Comparison of ENCODE assay signal across 28 cellular contexts in the genomic region with DNA sequence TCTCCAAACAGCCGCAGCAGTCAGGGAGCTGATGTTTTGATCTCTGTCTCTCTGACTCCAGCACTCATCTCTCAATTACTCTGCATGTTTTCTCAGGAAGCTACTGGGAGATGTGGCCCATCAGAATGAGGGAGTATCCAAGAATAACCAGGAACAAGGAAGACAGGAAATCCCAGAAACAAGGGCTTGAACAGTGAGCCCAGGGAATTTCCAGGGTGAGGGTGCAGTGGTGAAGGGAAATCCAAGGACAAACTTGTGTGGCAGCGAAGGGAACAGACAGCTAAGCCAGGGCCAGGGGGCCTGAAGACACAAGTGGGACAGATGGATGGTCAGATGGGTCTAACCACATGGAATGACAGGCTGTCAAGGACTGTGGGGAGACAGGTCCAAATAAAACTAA.
A peak's percentile ranks its signal among the peaks of the same experiment; 100 is the strongest.
DNase-seq lines count a peak whose midpoint lies in the region; ATAC-seq, FAIRE-seq and TF ChIP-seq lines count a peak whose summit lies in the region.
"Had no signal": no experiment of that assay in that cellular context is flagged by ENCODE, and none has a peak within 500 bp of the region (broad histone marks: within the 10 kb centered on the region; RNA-seq: fewer than 3 reads in every experiment).

No MANE protein-coding gene starts in this region.

- H3K4me1 ChIP-seq in parathyroid adenoma: peaks cover 13% of the 10 kb centered on the region
- H3K4me1 ChIP-seq: esophagus squamous epithelium had no signal

- H3K4me2 ChIP-seq in parathyroid adenoma (ENCODE audit: low read length): no peak overlapping the region

- peak; percentile 7 for DNase-seq in DMS 273 (lab: John Stamatoyannopoulos, UW; ENCODE audit: unreplicated experiment)
- DNase-seq in DMS 273 treated with DMSO at 0.1 percent for 48 hours (lab: John Stamatoyannopoulos, UW): no peak
- DNase-seq in bronchial epithelial cell (ENCODE audit: low read depth): peak; percentile 59
- peak; percentile 41 for DNase-seq in kidney glomerular epithelial cell (lab: John Stamatoyannopoulos, UW)
- no peak for DNase-seq in NCI-H1694 treated with DMSO at 0.1 percent for 48 hours (lab: John Stamatoyannopoulos, UW)
- DNase-seq: activated CD4-positive, alpha-beta memory T cell treated with anti-CD3 and anti-CD28 coated beads for 36 hours; activated gamma-delta T cell treated with Interleukin-2 at 50 U/mL for 16 hours; activated T-cell treated with anti-CD3 and anti-CD28 coated beads for 4 hours; amygdala; central memory CD4-positive, alpha-beta T cell; COR-L47; effector CD4-positive, alpha-beta T cell; esophagus squamous epithelium; glutamatergic neuron; GM23248; KBM-7; left ventricle myocardium superior; NCI-H2081 treated with DMSO at 0.1 percent for 48 hours; NCI-H524 treated with DMSO at 0.1 percent for 48 hours; occipital lobe; stimulated activated CD4-positive, alpha-beta T cell treated with anti-CD3 and anti-CD28 coated beads, Interleukin-12 subunit alpha, Interleukin-12 subunit beta, amount 100 ng/mL, for 4 hours; stimulated activated CD8-positive, alpha-beta memory T cell treated with anti-CD3 and anti-CD28 coated beads, Interleukin-4, amount 100 ng/mL, for 48 hours had no signal

- ATAC-seq in HG03571 (IDR thresholded peaks at IDR 0.05; ENCODE audit: unreplicated experiment) (no peak), GM21447 (IDR thresholded peaks at IDR 0.05; ENCODE audit: unreplicated experiment) (no peak)
- ATAC-seq: left ventricle myocardium superior, SK-N-SH treated with all-trans-retinoic acid at 6 μM for 48 hours, WTC11 had no signal

- no peaks in the 10 kb centered on the region for H3K27me3 ChIP-seq in bronchial epithelial cell (ENCODE audit: control insufficient read depth, insufficient read depth, low read length)
- H3K27me3 ChIP-seq in parathyroid adenoma (ENCODE audit: control insufficient read depth, insufficient read depth, low read length): no peaks in the 10 kb centered on the region
- H3K27me3 ChIP-seq: esophagus squamous epithelium had no signal

- TF ChIP-seq CTCF in bronchial epithelial cell (IDR thresholded peaks at IDR 0.05; ENCODE audit: insufficient read depth, low read length, severe bottlenecking): no peak
- TF ChIP-seq CTCF in parathyroid adenoma (IDR thresholded peaks at IDR 0.05): no peak

- no peak for FAIRE-seq in bronchial epithelial cell (lab: Jason Lieb, UNC)

- H3K4me3 ChIP-seq in bronchial epithelial cell (ENCODE audit: low read depth, low read length) (no peak overlapping the region), parathyroid adenoma (ENCODE audit: low read depth, low read length) (no peak overlapping the region)
- H3K4me3 ChIP-seq: esophagus squamous epithelium, GM23248 had no signal

- H3K27ac ChIP-seq in parathyroid adenoma: peak overlapping the region; percentile 84
- H3K27ac ChIP-seq: 22Rv1, esophagus squamous epithelium, GM23248 had no signal

- no peaks in the 10 kb centered on the region for H3K79me2 ChIP-seq in parathyroid adenoma

- H3K9me3 ChIP-seq in parathyroid adenoma (ENCODE audit: control insufficient read depth, low read length): no peaks in the 10 kb centered on the region
- H3K9me3 ChIP-seq: esophagus squamous epithelium had no signal

- H3K36me3 ChIP-seq in bronchial epithelial cell (ENCODE audit: control insufficient read depth, insufficient read depth, low read length) (no peaks in the 10 kb centered on the region), parathyroid adenoma (ENCODE audit: control insufficient read depth, insufficient read depth, low read length) (no peaks in the 10 kb centered on the region)
- H3K36me3 ChIP-seq: esophagus squamous epithelium had no signal

- no peak overlapping the region for H3K9ac ChIP-seq in parathyroid adenoma
- H3K9ac ChIP-seq: GM23248 had no signal

- H2AFZ ChIP-seq in parathyroid adenoma: peak overlapping the region; percentile 41
- H2AFZ ChIP-seq: GM23248 had no signal

Comparison
In these comparisons a context has a peak if more than half of its experiments do, and no peak if none do; other contexts are left out.
1. DNase-seq: peak in DMS 273 (single experiment), bronchial epithelial cell (single experiment) and kidney glomerular epithelial cell (single experiment); none in DMS 273 treated with DMSO at 0.1 percent for 48 hours (single experiment) and NCI-H1694 treated with DMSO at 0.1 percent for 48 hours (single experiment).